ENCODE assay signal across 8 cellular contexts in genomic region chr10:79347226-79347893, GRCh38.
DNase-seq lines count a peak whose midpoint lies in the region; ATAC-seq and TF ChIP-seq lines count a peak whose summit lies in the region.

Gene PPIF, plus strand, starts transcription at chr10:79347469. Its CDS starts 80 bp downstream, at chr10:79347549.

- TF ChIP-seq CTCF in AG09309 (IDR thresholded peaks at IDR 0.05; ENCODE audit: control insufficient read depth, insufficient read depth, low read depth, low read length, missing control alignments), result peak; percentile 81

- ATAC-seq in GM18870 (IDR thresholded peaks at IDR 0.05; ENCODE audit: unreplicated experiment) (peak; percentile 52), HG03108 (IDR thresholded peaks at IDR 0.05; ENCODE audit: unreplicated experiment) (peak; percentile 84)

- peak within 1 kb of the TSS; percentile 91 for H3K4me3 ChIP-seq in AG09309 (ENCODE audit: control insufficient read depth, low read depth, low read length)

- DNase-seq in AG09309 (ENCODE audit: low read depth) (peak; percentile 57), NCI-H2196 treated with DMSO at 0.1 percent for 48 hours (lab: John Stamatoyannopoulos, UW; ENCODE audit: unreplicated experiment) (peak; percentile 57), iris pigment epithelial cell (ENCODE audit: low read depth) (peak; percentile 95)
- DNase-seq in activated CD4-positive, CD25-positive, alpha-beta regulatory T cell treated with anti-CD3 and anti-CD28 coated beads, Interleukin-2, amount 50 U/mL, for 16 hours (ENCODE audit: low read depth, low spot score), result peak; percentile 84
- DNase-seq in central memory CD4-positive, alpha-beta T cell, result peak; percentile 88
- peak; percentile 93 for DNase-seq in stimulated activated CD4-positive, alpha-beta T cell treated with anti-CD3 and anti-CD28 coated beads, Interleukin-12 subunit alpha, Interleukin-12 subunit beta, amount 100 ng/mL, for 24 hours (ENCODE audit: low read depth in 2 of 2)

Comparison
In these comparisons a context has a peak if more than half of its experiments do, and no peak if none do; other contexts are left out.
1. Peak in every context shown above with its lines: DNase-seq, ATAC-seq and H3K4me3 ChIP-seq.